ENCODE assay signal across 28 cellular contexts in genomic region chr3:108468577-108468976, GRCh38. TPM values are rescaled to one million over a fixed set of nuclear protein-coding genes. Genes with fewer than 3 reads are reported as not detected.
"Had no signal": no experiment of that assay in that cellular context is flagged by ENCODE, and none has a peak within 500 bp of the region (broad histone marks: within the 10 kb centered on the region; RNA-seq: fewer than 3 reads in every experiment).

No MANE protein-coding gene starts in this region.

- H3K27me3 ChIP-seq: colonic mucosa, esophagus squamous epithelium, gastrocnemius medialis, heart right ventricle, left lung had no signal

- H3K4me1 ChIP-seq: colonic mucosa, esophagus squamous epithelium, gastrocnemius medialis, left lung, lower lobe of right lung had no signal

- H3K9me3 ChIP-seq: colonic mucosa, esophagus squamous epithelium, gastrocnemius medialis, heart right ventricle, left lung, lower lobe of right lung, mucosa of descending colon had no signal

- H3K27ac ChIP-seq: colonic mucosa, epithelial cell of prostate, esophagus squamous epithelium, gastrocnemius medialis, heart right ventricle, left lung, lower lobe of right lung had no signal

- H3K4me3 ChIP-seq: colonic mucosa, esophagus squamous epithelium, gastrocnemius medialis, heart right ventricle, left lung, lower lobe of right lung, mucosa of descending colon had no signal

- H3K36me3 ChIP-seq: colonic mucosa, esophagus squamous epithelium, gastrocnemius medialis, heart right ventricle, left lung, lower lobe of right lung had no signal

- DNase-seq: colonic mucosa; cortex of kidney; effector CD8-positive, alpha-beta T cell; effector memory CD8-positive, alpha-beta T cell; endodermal cell; erythroblast; esophagus squamous epithelium; foreskin fibroblast; foreskin melanocyte; gastrocnemius medialis; glutamatergic neuron; head of caudate nucleus; heart right ventricle; hippocampal formation; kidney; kidney glomerular epithelial cell; left colon; left lung; left ventricle myocardium superior; lower lobe of right lung; mesenchymal stem cell; mucosa of descending colon; naive B cell; naive thymus-derived CD8-positive, alpha-beta T cell had no signal

- ATAC-seq: effector memory CD8-positive, alpha-beta T cell; esophagus mucosa; gastrocnemius medialis; heart right ventricle; left colon; left lung; left ventricle myocardium superior; lower lobe of right lung; mucosa of descending colon; naive thymus-derived CD8-positive, alpha-beta T cell had no signal

- FAIRE-seq: endometrium, islet of Langerhans, kidney had no signal

RNA-seq across cellular contexts. Expression of gene MYH15, which starts 41.8 kb away (rescaled TPM):
- polyA plus RNA-seq: naive thymus-derived CD8-positive, alpha-beta T cell had no signal
